ENCODE assay signal across 12 cellular contexts in the genomic region with DNA sequence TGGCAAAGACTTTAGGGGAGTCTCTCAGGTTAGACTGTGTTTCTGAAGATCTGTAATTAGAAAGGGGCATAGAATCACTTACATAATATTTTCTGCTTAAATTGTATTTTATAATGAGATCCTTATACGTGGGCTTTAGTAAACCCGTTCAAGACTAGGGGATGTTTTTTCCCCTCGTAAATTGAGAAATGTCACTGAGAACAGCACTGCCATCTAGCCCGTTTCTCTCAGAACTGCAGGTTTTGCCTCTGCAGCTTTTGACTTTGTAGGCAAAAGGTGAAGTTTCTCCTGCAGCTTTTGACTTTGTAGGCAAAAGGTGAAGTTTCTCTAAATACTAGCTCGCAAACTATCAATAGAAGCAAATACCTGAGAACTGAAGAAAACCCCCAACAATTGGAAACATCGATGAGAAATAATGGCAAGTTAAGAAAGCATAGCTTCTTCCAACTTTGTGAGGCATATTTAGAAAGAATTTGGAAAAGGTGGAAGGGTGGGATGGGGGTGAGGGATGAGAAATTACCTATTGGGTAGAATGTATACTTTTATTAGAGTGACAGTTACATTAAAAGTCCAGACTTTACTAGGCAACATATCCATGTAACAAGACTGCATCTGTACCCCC. TPM values are rescaled to one million over a fixed set of nuclear protein-coding genes. Genes with fewer than 3 reads are reported as not detected.
DNase-seq lines count a peak whose midpoint lies in the region; ATAC-seq and TF ChIP-seq lines count a peak whose summit lies in the region.
"Had no signal": no experiment of that assay in that cellular context is flagged by ENCODE, and none has a peak within 500 bp of the region (broad histone marks: within the 10 kb centered on the region; RNA-seq: fewer than 3 reads in every experiment).

No MANE protein-coding gene starts in this region.

- peaks cover 4% of the 10 kb centered on the region for H3K4me1 Mint-ChIP-seq in neural progenitor cell

- H3K27me3 ChIP-seq in brain microvascular endothelial cell (replicated peaks) (no peaks in the 10 kb centered on the region), neural progenitor cell (no peaks in the 10 kb centered on the region)
- H3K27me3 ChIP-seq: BLaER1 had no signal

- H4K20me1 ChIP-seq in neural progenitor cell (ENCODE audit: low read depth), result no peaks in the 10 kb centered on the region
- H4K20me1 ChIP-seq: BLaER1 had no signal

- peaks cover 7% of the 10 kb centered on the region for H3K27me3 Mint-ChIP-seq in neural progenitor cell (ENCODE audit: insufficient read depth, low read depth)

- no peak overlapping the region for H2AFZ ChIP-seq in neural progenitor cell (replicated peaks)

- DNase-seq in NCI-H510A treated with DMSO at 0.1 percent for 48 hours (lab: John Stamatoyannopoulos, UW) (peak; percentile 28), NCI-H510A (lab: John Stamatoyannopoulos, UW) (no peak), Kasumi-1 (lab: John Stamatoyannopoulos, UW) (peak; percentile 22 to 46), brain microvascular endothelial cell (no peak), neural progenitor cell (ENCODE audit: low spot score) (no peak), NCI-H774 (lab: John Stamatoyannopoulos, UW) (no peak)
- no peak for DNase-seq in activated naive CD4-positive, alpha-beta T cell treated with anti-CD3 and anti-CD28 coated beads, Interleukin-2, amount 50 U/mL, for 16 hours
- DNase-seq: NCI-H1092 treated with DMSO at 0.1 percent for 48 hours; stimulated activated CD4-positive, alpha-beta T cell treated with anti-CD3 and anti-CD28 coated beads, Interleukin-1b, Interleukin-23, amount 100 ng/mL, for 48 hours had no signal

- no peak overlapping the region for H3K27ac ChIP-seq in brain microvascular endothelial cell
- no peak overlapping the region for H3K27ac ChIP-seq in neural progenitor cell
- H3K27ac ChIP-seq: BLaER1 had no signal

- no peak for ATAC-seq in GM21786 (IDR thresholded peaks at IDR 0.05; ENCODE audit: unreplicated experiment)

- H3K36me3 ChIP-seq in brain microvascular endothelial cell (replicated peaks) (no peaks in the 10 kb centered on the region), neural progenitor cell (no peaks in the 10 kb centered on the region)
- H3K36me3 ChIP-seq: BLaER1 had no signal

- no peaks in the 10 kb centered on the region for H3K4me1 ChIP-seq in neural progenitor cell

- no peak overlapping the region for H3K4me2 ChIP-seq in neural progenitor cell
- H3K4me2 ChIP-seq: BLaER1 had no signal

- no peaks in the 10 kb centered on the region for H3K36me3 Mint-ChIP-seq in neural progenitor cell

- peak; percentile 60 for TF ChIP-seq CTCF in brain microvascular endothelial cell (IDR thresholded peaks at IDR 0.05; ENCODE audit: low read depth, low read length, missing control alignments)
- TF ChIP-seq CTCF in neural progenitor cell (IDR thresholded peaks at IDR 0.05), result peak; percentile 62

- H3K9ac ChIP-seq in neural progenitor cell, result no peak overlapping the region
- H3K9ac ChIP-seq: BLaER1 had no signal

- H3K4me3 ChIP-seq in brain microvascular endothelial cell (ENCODE audit: low read depth, low read length) (no peak overlapping the region), neural progenitor cell (no peak overlapping the region)
- H3K4me3 ChIP-seq: BLaER1 had no signal

- in situ Hi-C loops in brain microvascular endothelial cell (cut with HindIII; ENCODE audit: low pct_ligation_motif_present, low sequenced_read_pairs), result no loop called here

- H3K9me3 ChIP-seq in neural progenitor cell (ENCODE audit: low read depth), result no peaks in the 10 kb centered on the region

- no peaks in the 10 kb centered on the region for H3K79me2 ChIP-seq in neural progenitor cell (ENCODE audit: low read depth)

- no peaks in the 10 kb centered on the region for H3F3A ChIP-seq in neural progenitor cell (ENCODE audit: low read depth)

- H3K27ac Mint-ChIP-seq in neural progenitor cell, result no peak overlapping the region
- H3K27ac Mint-ChIP-seq: T-helper 2 cell treated with Interferon-gamma antibody and Interleukin-4, amounts not matched to agents 5 μg/mL and 100 μg/mL, for 36 hours had no signal

- H3K9me3 Mint-ChIP-seq in neural progenitor cell, result peaks cover 9% of the 10 kb centered on the region

- H3K4me3 Mint-ChIP-seq in neural progenitor cell, result no peak overlapping the region
- H3K4me3 Mint-ChIP-seq: T-helper 2 cell treated with Interferon-gamma antibody and Interleukin-4, amounts not matched to agents 5 μg/mL and 100 μg/mL, for 36 hours had no signal

RNA-seq across cellular contexts. Expression of a gene that starts 9.9 kb away (rescaled TPM):
- 0.87 and 1.2 TPM in 2 replicates for total RNA-seq in neural progenitor cell (ENCODE audit: low replicate concordance)

Comparison
In these comparisons a context has a peak if more than half of its experiments do, and no peak if none do; other contexts are left out.
1. DNase-seq: peak in NCI-H510A treated with DMSO at 0.1 percent for 48 hours (single experiment) and Kasumi-1 (2 of 2); none in NCI-H510A (single experiment), brain microvascular endothelial cell (single experiment), neural progenitor cell (single experiment), activated naive CD4-positive, alpha-beta T cell treated with anti-CD3 and anti-CD28 coated beads, Interleukin-2, amount 50 U/mL, for 16 hours (single experiment) and NCI-H774 (single experiment).